ENCODE assay signal across 8 cellular contexts in the genomic region with DNA sequence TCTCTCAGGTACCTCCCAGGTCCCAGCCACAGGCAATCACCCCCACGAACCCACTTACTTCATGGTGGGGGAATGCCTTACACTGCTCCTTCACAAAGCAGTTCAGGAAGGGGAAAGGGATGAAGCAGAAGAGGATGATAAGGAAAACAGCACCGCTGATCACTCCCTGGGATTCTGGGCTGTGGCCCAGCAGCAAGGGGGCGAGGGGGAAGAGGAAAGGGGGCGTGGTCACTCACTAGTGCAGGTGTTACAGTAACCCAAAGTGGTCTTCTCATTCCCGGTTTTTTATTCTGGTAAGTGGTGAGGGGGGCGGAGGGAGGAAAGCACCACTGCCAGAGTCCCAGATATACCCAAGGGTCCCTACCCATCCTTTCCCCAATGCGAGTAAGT. TPM values are rescaled to one million over a fixed set of nuclear protein-coding genes. Genes with fewer than 3 reads are reported as not detected.
DNase-seq lines count a peak whose midpoint lies in the region; ATAC-seq and TF ChIP-seq lines count a peak whose summit lies in the region.

No MANE protein-coding gene starts in this region.

- H3K27me3 Mint-ChIP-seq in activated T-cell treated with anti-CD3 and anti-CD28 coated beads, Interleukin-2, amount 50 U/mL, for 4 hours (ENCODE audit: low read depth): no peaks in the 10 kb centered on the region

- TF ChIP-seq CTCF in right lobe of liver (IDR thresholded peaks at IDR 0.05) (no peak), tibial artery (IDR thresholded peaks at IDR 0.05) (no peak)

- WGBS in right lobe of liver (ENCODE audit: insufficient coverage, low coverage, low lambda C conversion rate, missing lambda C conversion rate): 3% methylated on average over 6 of the region's 7 CpGs

- peaks cover 19% of the 10 kb centered on the region for H3K36me3 Mint-ChIP-seq in activated T-cell treated with anti-CD3 and anti-CD28 coated beads, Interleukin-2, amount 50 U/mL, for 4 hours (ENCODE audit: insufficient read depth)

- no peak for TF ChIP-seq POLR2A in right lobe of liver (IDR thresholded peaks at IDR 0.05)

- H3K4me1 Mint-ChIP-seq in activated T-cell treated with anti-CD3 and anti-CD28 coated beads, Interleukin-2, amount 50 U/mL, for 4 hours (ENCODE audit: low read depth): peaks cover 30% of the 10 kb centered on the region

- H3K4me3 Mint-ChIP-seq in activated T-cell treated with anti-CD3 and anti-CD28 coated beads, Interleukin-2, amount 50 U/mL, for 4 hours: peak overlapping the region; percentile 91

- no peaks in the 10 kb centered on the region for H3K9me3 Mint-ChIP-seq in activated T-cell treated with anti-CD3 and anti-CD28 coated beads, Interleukin-2, amount 50 U/mL, for 4 hours

- H3K4me3 ChIP-seq in right lobe of liver (peak overlapping the region; percentile 73 to 95 (median 88)), tibial artery (peak overlapping the region; percentile 63 to 93)

- H3K27me3 ChIP-seq in right lobe of liver (no peaks in the 10 kb centered on the region), tibial artery (no peaks in the 10 kb centered on the region)

- peak overlapping the region; percentile 96 for H3K27ac ChIP-seq in angular gyrus (ENCODE audit: low read depth, low read length)
- H3K27ac ChIP-seq in right lobe of liver: no peak overlapping the region
- peak overlapping the region; percentile 83 to 93 for H3K27ac ChIP-seq in tibial artery

- H3K9me3 ChIP-seq in right lobe of liver (no peaks in the 10 kb centered on the region), tibial artery (no peaks in the 10 kb centered on the region)

- DNase-seq in activated T-cell treated with anti-CD3 and anti-CD28 coated beads, Interleukin-2, amount 50 U/mL, for 4 hours: no peak
- DNase-seq in activated T-cell treated with anti-CD3 and anti-CD28 coated beads, Interleukin-2, amount 50 U/mL, for 48 hours: no peak
- DNase-seq in right lobe of liver (no peak), tibial artery (no peak), DMS153 (lab: John Stamatoyannopoulos, UW) (no peak)

- no peak for ATAC-seq in activated T-cell treated with anti-CD3 and anti-CD28 coated beads, Interleukin-2, amount 50 U/mL, for 4 hours
- no peak for ATAC-seq in right lobe of liver
- no peak for ATAC-seq in HG02973 (IDR thresholded peaks at IDR 0.05; ENCODE audit: unreplicated experiment)
- ATAC-seq in HG02759 (IDR thresholded peaks at IDR 0.05; ENCODE audit: unreplicated experiment): no peak

- H3K36me3 ChIP-seq in right lobe of liver (peaks cover 0 to 21% (median 9%) of the 10 kb centered on the region in 4 donors), tibial artery (peaks cover 6 to 24% (median 22%) of the 10 kb centered on the region in 3 donors)

- H3K4me1 ChIP-seq in right lobe of liver (peaks cover 0 to 7% (median 3%) of the 10 kb centered on the region in 4 donors), tibial artery (peaks cover 9 to 29% (median 20%) of the 10 kb centered on the region in 4 donors)

- intact Hi-C loops in right lobe of liver (cut with DNase I) (no loop called here), tibial artery (cut with DNase I; ENCODE audit: low total_unique reads) (loop anchor here (10.0 kb wide), 1 partner anchor 224 kb away; no protein-coding TSS in a partner anchor)

RNA-seq across cellular contexts. Expression of a gene that starts 0.7 kb away (rescaled TPM):
- total RNA-seq in activated T-cell treated with anti-CD3 and anti-CD28 coated beads, Interleukin-2, amount 50 U/mL, for 4 hours: 10 to 100 TPM; 53.9 to 61.0 (median 60.9) TPM
- 10 to 100 TPM; 29.8 to 55.5 (median 41.6) TPM for total RNA-seq in right lobe of liver

RNA-seq across cellular contexts. Expression of a gene that starts 6.2 kb away (rescaled TPM):
- total RNA-seq in activated T-cell treated with anti-CD3 and anti-CD28 coated beads, Interleukin-2, amount 50 U/mL, for 4 hours: 10 to 100 TPM; 22.0 to 24.7 (median 23.0) TPM
- total RNA-seq in right lobe of liver: 1 to 10 TPM; 5.4 to 9.7 (median 6.5) TPM

RNA-seq across cellular contexts. Expression of a gene that starts 16.3 kb away (rescaled TPM):
- total RNA-seq in activated T-cell treated with anti-CD3 and anti-CD28 coated beads, Interleukin-2, amount 50 U/mL, for 4 hours: 10 to 100 TPM; 43.7 to 64.7 (median 60.1) TPM
- 10 to 100 TPM; 11.3 to 35.3 (median 14.6) TPM for total RNA-seq in right lobe of liver

RNA-seq across cellular contexts. Expression of a gene that starts 20.4 kb away (rescaled TPM):
- total RNA-seq in activated T-cell treated with anti-CD3 and anti-CD28 coated beads, Interleukin-2, amount 50 U/mL, for 4 hours: 10 to 100 TPM; 20.1 to 26.2 (median 21.1) TPM
- 10 to 100 TPM in 4 of 6 experiments, 1 to 10 TPM in 2; 6.4 to 13.6 (median 10.7) TPM for total RNA-seq in right lobe of liver

RNA-seq across cellular contexts. Expression of a gene that starts 33.3 kb away (rescaled TPM):
- total RNA-seq in activated T-cell treated with anti-CD3 and anti-CD28 coated beads, Interleukin-2, amount 50 U/mL, for 4 hours: 10 to 100 TPM; 24.1 to 31.5 (median 30.0) TPM
- 10 to 100 TPM in 4 of 6 experiments, 1 to 10 TPM in 2; 8.5 to 18.3 (median 11.3) TPM for total RNA-seq in right lobe of liver

Comparison
In these comparisons a context has a peak if more than half of its experiments do, and no peak if none do; other contexts are left out.
1. H3K27ac ChIP-seq: peak in angular gyrus (single experiment) and tibial artery (2 of 2); none in right lobe of liver (0 of 3).